In genomic region chr5:169706758-169707450, GRCh38 we compare ENCODE assay signal across 12 cellular contexts.
DNase-seq lines count a peak whose midpoint lies in the region; ATAC-seq and TF ChIP-seq lines count a peak whose summit lies in the region.
"Had no signal": no experiment of that assay in that cellular context is flagged by ENCODE, and none has a peak within 500 bp of the region (broad histone marks: within the 10 kb centered on the region; RNA-seq: fewer than 3 reads in every experiment).

No MANE protein-coding gene starts in this region.

- peak; percentile 81 for ATAC-seq in PC-3

- H3K4me1 ChIP-seq in PC-3 (ENCODE audit: insufficient read depth, low read length) (peaks cover 19% of the 10 kb centered on the region), prostate gland (replicated peaks) (no peaks in the 10 kb centered on the region)

- WGBS in prostate gland: 81% methylated on average over 9 of the region's 9 CpGs

- H3F3A ChIP-seq in PC-3 (ENCODE audit: low read length, unreplicated experiment): no peaks in the 10 kb centered on the region

- no peak for DNase-seq in activated CD4-positive, alpha-beta memory T cell treated with anti-CD3 and anti-CD28 coated beads for 36 hours
- no peak for DNase-seq in activated CD4-positive, alpha-beta memory T cell treated with anti-CD3 and anti-CD28 coated beads, Interleukin-2, amount 10 ng/mL, durations not matched to agents 7 days and 5 days
- DNase-seq in PC-3 (peak; percentile 78), chondrocyte (ENCODE audit: low spot score) (no peak), skeletal muscle cell (ENCODE audit: low read depth) (peak; percentile 62), HT-29 (ENCODE audit: low spot score) (no peak), prostate gland (ENCODE audit: low spot score) (no peak), amygdala (lab: John Stamatoyannopoulos, UW) (no peak)
- DNase-seq: central memory CD4-positive, alpha-beta T cell; heart right ventricle; NCI-H187; spleen had no signal

- H3K4me3 Mint-ChIP-seq in activated CD4-positive, alpha-beta memory T cell treated with anti-CD3 and anti-CD28 coated beads for 36 hours: no peak overlapping the region
- H3K4me3 Mint-ChIP-seq in activated CD4-positive, alpha-beta memory T cell treated with anti-CD3 and anti-CD28 coated beads, Interleukin-2, amount 10 ng/mL, durations not matched to agents 7 days and 5 days: no peak overlapping the region
- H3K4me3 Mint-ChIP-seq in chondrocyte (ENCODE audit: unreplicated experiment): no peak overlapping the region

- peak overlapping the region; percentile 86 for H3K27ac Mint-ChIP-seq in activated CD4-positive, alpha-beta memory T cell treated with anti-CD3 and anti-CD28 coated beads for 36 hours
- no peak overlapping the region for H3K27ac Mint-ChIP-seq in activated CD4-positive, alpha-beta memory T cell treated with anti-CD3 and anti-CD28 coated beads, Interleukin-2, amount 10 ng/mL, durations not matched to agents 7 days and 5 days
- peak overlapping the region; percentile 9 for H3K27ac Mint-ChIP-seq in chondrocyte (ENCODE audit: unreplicated experiment)

- H4K20me1 ChIP-seq in PC-3 (ENCODE audit: low read length): no peaks in the 10 kb centered on the region

- H3K27me3 ChIP-seq in PC-3 (ENCODE audit: low read length) (no peaks in the 10 kb centered on the region), prostate gland (replicated peaks; ENCODE audit: insufficient read depth) (peaks cover 3% of the 10 kb centered on the region)
- H3K27me3 ChIP-seq: heart right ventricle, spleen had no signal

- CTCF ChIA-PET in activated CD4-positive, alpha-beta memory T cell treated with anti-CD3 and anti-CD28 coated beads for 36 hours (lab: Charles Lee): interaction anchor here (1.0 to 1.4 kb wide), 3 partner anchors 10 to 273 kb away, joined by 3 to 4 read pairs (median 4); partner anchors contain the start of gene INSYN2B
- CTCF ChIA-PET in activated CD4-positive, alpha-beta memory T cell treated with anti-CD3 and anti-CD28 coated beads, Interleukin-2, amount 10 ng/mL, durations not matched to agents 7 days and 5 days (lab: Charles Lee): no interaction called here
- CTCF ChIA-PET in PC-3 (lab: Charles Lee): interaction anchor here (0.5 to 0.7 kb wide), 2 partner anchors 155 to 274 kb away, joined by 3 read pairs; no protein-coding TSS in a partner anchor

- H3K4me1 Mint-ChIP-seq in activated CD4-positive, alpha-beta memory T cell treated with anti-CD3 and anti-CD28 coated beads for 36 hours (ENCODE audit: low read depth): peaks cover 42% of the 10 kb centered on the region
- H3K4me1 Mint-ChIP-seq in activated CD4-positive, alpha-beta memory T cell treated with anti-CD3 and anti-CD28 coated beads, Interleukin-2, amount 10 ng/mL, durations not matched to agents 7 days and 5 days: peaks cover 16% of the 10 kb centered on the region
- peaks cover 25% of the 10 kb centered on the region for H3K4me1 Mint-ChIP-seq in chondrocyte (ENCODE audit: low read depth)

- intact Hi-C loops in activated CD4-positive, alpha-beta memory T cell treated with anti-CD3 and anti-CD28 coated beads for 36 hours (cut with micrococcal nuclease): loop anchor here (1.0 kb wide), 2 partner anchors 58 to 99 kb away; no protein-coding TSS in a partner anchor
- intact Hi-C loops in PC-3 (cut with micrococcal nuclease): no loop called here
- intact Hi-C loops in prostate gland (cut with DNase I): no loop called here

- peak overlapping the region; percentile 2 for H2AFZ ChIP-seq in PC-3 (ENCODE audit: low read length)

- H3K9me2 ChIP-seq in PC-3 (replicated peaks; ENCODE audit: low read length): no peaks in the 10 kb centered on the region

- no peaks in the 10 kb centered on the region for H3K36me3 ChIP-seq in PC-3 (ENCODE audit: low read depth, low read length)
- H3K36me3 ChIP-seq in prostate gland: no peaks in the 10 kb centered on the region

- no peaks in the 10 kb centered on the region for H3K9me3 Mint-ChIP-seq in activated CD4-positive, alpha-beta memory T cell treated with anti-CD3 and anti-CD28 coated beads for 36 hours
- no peaks in the 10 kb centered on the region for H3K9me3 Mint-ChIP-seq in activated CD4-positive, alpha-beta memory T cell treated with anti-CD3 and anti-CD28 coated beads, Interleukin-2, amount 10 ng/mL, durations not matched to agents 7 days and 5 days
- no peaks in the 10 kb centered on the region for H3K9me3 Mint-ChIP-seq in chondrocyte (ENCODE audit: low read depth)

- POLR2A ChIA-PET in activated CD4-positive, alpha-beta memory T cell treated with anti-CD3 and anti-CD28 coated beads for 36 hours (lab: Charles Lee): interaction anchor here (0.7 kb wide), 1 partner anchor 9 kb away, joined by 3 read pairs; no protein-coding TSS in a partner anchor
- POLR2A ChIA-PET in activated CD4-positive, alpha-beta memory T cell treated with anti-CD3 and anti-CD28 coated beads, Interleukin-2, amount 10 ng/mL, durations not matched to agents 7 days and 5 days (lab: Charles Lee): no interaction called here
- POLR2A ChIA-PET in PC-3 (lab: Charles Lee; ENCODE audit: unreplicated experiment): no interaction called here

- peak overlapping the region; percentile 36 for H3K4me2 ChIP-seq in PC-3 (ENCODE audit: low read length)

- H3K27ac ChIP-seq in PC-3 (ENCODE audit: low read length) (peak overlapping the region; percentile 68), prostate gland (no peak overlapping the region)
- H3K27ac ChIP-seq: heart right ventricle, spleen had no signal

- H3K4me3 ChIP-seq in PC-3 (ENCODE audit: low read length) (no peak overlapping the region), skeletal muscle cell (ENCODE audit: low read depth, low read length) (no peak overlapping the region), prostate gland (no peak overlapping the region)
- H3K4me3 ChIP-seq: heart right ventricle, spleen had no signal

- no peaks in the 10 kb centered on the region for H3K27me3 Mint-ChIP-seq in activated CD4-positive, alpha-beta memory T cell treated with anti-CD3 and anti-CD28 coated beads for 36 hours
- no peaks in the 10 kb centered on the region for H3K27me3 Mint-ChIP-seq in activated CD4-positive, alpha-beta memory T cell treated with anti-CD3 and anti-CD28 coated beads, Interleukin-2, amount 10 ng/mL, durations not matched to agents 7 days and 5 days
- H3K27me3 Mint-ChIP-seq in chondrocyte (ENCODE audit: low read depth): no peaks in the 10 kb centered on the region

- no TSS peak for BruUV-seq in PC-3 (replicated peaks; lab: Mats Ljungman, UMichigan)

- no peak overlapping the region for H3K9ac ChIP-seq in PC-3 (ENCODE audit: low read length)

- no peaks in the 10 kb centered on the region for H3K79me2 ChIP-seq in PC-3 (ENCODE audit: low read length)

- peaks cover 68% of the 10 kb centered on the region for H3K36me3 Mint-ChIP-seq in activated CD4-positive, alpha-beta memory T cell treated with anti-CD3 and anti-CD28 coated beads for 36 hours
- peaks cover 83% of the 10 kb centered on the region for H3K36me3 Mint-ChIP-seq in activated CD4-positive, alpha-beta memory T cell treated with anti-CD3 and anti-CD28 coated beads, Interleukin-2, amount 10 ng/mL, durations not matched to agents 7 days and 5 days (ENCODE audit: low read depth)
- no peaks in the 10 kb centered on the region for H3K36me3 Mint-ChIP-seq in chondrocyte (ENCODE audit: low read depth)

- TF ChIP-seq POLR2A in prostate gland (IDR thresholded peaks at IDR 0.05): no peak

- no peaks in the 10 kb centered on the region for H3K9me3 ChIP-seq in PC-3 (ENCODE audit: low read length)
- no peaks in the 10 kb centered on the region for H3K9me3 ChIP-seq in prostate gland
- H3K9me3 ChIP-seq: heart right ventricle, spleen had no signal

- TF ChIP-seq CTCF in PC-3 (conservative IDR thresholded peaks at IDR 0.05; ENCODE audit: low read depth, low read length) (no peak), chondrocyte (IDR thresholded peaks at IDR 0.05) (no peak), prostate gland (IDR thresholded peaks at IDR 0.05) (no peak)

Comparison
In these comparisons a context has a peak if more than half of its experiments do, and no peak if none do; other contexts are left out.
1. DNase-seq: peak in PC-3 (single experiment) and skeletal muscle cell (single experiment); none in activated CD4-positive, alpha-beta memory T cell treated with anti-CD3 and anti-CD28 coated beads for 36 hours (single experiment), activated CD4-positive, alpha-beta memory T cell treated with anti-CD3 and anti-CD28 coated beads, Interleukin-2, amount 10 ng/mL, durations not matched to agents 7 days and 5 days (single experiment), chondrocyte (single experiment), HT-29 (single experiment), prostate gland (single experiment) and amygdala (0 of 56).